Comparison of ENCODE assay signal across 8 cellular contexts in the genomic region with DNA sequence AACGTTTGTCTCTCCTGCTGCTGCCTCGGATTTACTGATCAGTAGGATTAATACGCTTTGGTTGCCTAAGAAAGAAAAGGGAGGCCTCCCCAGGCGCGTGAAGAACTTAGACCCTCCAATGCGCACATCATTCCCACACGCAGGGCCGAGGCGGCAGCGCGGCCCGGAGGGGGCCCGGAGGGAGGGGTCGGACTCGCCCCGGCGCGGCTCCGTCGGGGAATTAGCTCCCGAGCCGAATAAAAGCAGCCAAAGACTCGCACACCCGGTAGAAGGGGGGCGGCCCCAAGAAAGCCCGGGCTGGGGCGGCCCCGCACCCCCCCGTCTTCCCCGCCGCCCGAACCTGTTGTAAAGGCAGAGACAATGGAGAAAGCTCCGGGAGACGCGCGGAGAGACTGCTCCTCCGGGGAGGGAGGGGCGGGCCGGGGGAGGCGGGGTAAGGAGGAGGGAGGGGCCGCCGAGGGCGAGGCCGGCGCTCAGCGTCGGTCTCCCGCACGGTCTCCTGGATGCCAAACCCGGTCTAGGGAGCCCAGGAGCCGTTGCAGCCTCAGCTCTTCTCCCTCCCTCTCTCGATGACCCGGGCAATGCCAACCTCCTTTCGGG. TPM values are rescaled to one million over a fixed set of nuclear protein-coding genes. Genes with fewer than 3 reads are reported as not detected.
DNase-seq lines count a peak whose midpoint lies in the region; ATAC-seq, FAIRE-seq and TF ChIP-seq lines count a peak whose summit lies in the region.

A gene (minus strand): TSS at position 362 of the 600 bp plus-strand sequence. CDS start 446 bp downstream, outside the sequence.

- H4K20me1 ChIP-seq in GM23248 (ENCODE audit: insufficient read depth) (no peaks in the 10 kb centered on the region), H1 (replicated peaks in 1 of 2; ENCODE audit: control insufficient read depth in 1 of 2, insufficient read depth in 2 of 2, low read length in 2 of 2) (peaks cover 0 to 4% of the 10 kb centered on the region in 2 experiments)

- H3K4me1 Mint-ChIP-seq in CD14-positive monocyte = peaks cover 12% of the 10 kb centered on the region
- peaks cover 34% of the 10 kb centered on the region for H3K4me1 Mint-ChIP-seq in activated CD8-positive, alpha-beta memory T cell treated with anti-CD3 and anti-CD28 coated beads, Interleukin-2, amount 10 ng/mL, durations not matched to agents 7 days and 5 days

- no peaks in the 10 kb centered on the region for H3F3A ChIP-seq in GM23248 (ENCODE audit: insufficient read depth)

- peak within 1 kb of the TSS; percentile 67 to 90 for H3K4me3 Mint-ChIP-seq in CD14-positive monocyte
- H3K4me3 Mint-ChIP-seq in activated CD8-positive, alpha-beta memory T cell treated with anti-CD3 and anti-CD28 coated beads, Interleukin-2, amount 10 ng/mL, durations not matched to agents 7 days and 5 days = peak within 1 kb of the TSS; percentile 90

- DNase-seq in CD14-positive monocyte (ENCODE audit: low spot score) = no peak
- DNase-seq in GM23248 = peak; percentile 41
- DNase-seq in NCI-H510A (lab: John Stamatoyannopoulos, UW) = peak; percentile 49
- DNase-seq in activated CD8-positive, alpha-beta memory T cell treated with anti-CD3 and anti-CD28 coated beads, Interleukin-2, amount 10 ng/mL, durations not matched to agents 7 days and 5 days = peak; percentile 78
- peak; percentile 49 to 83 for DNase-seq in H1 (ENCODE audit: low read depth in 1 of 2, low spot score in 2 of 2)
- peak; percentile 36 for DNase-seq in mucosa of gallbladder (ENCODE audit: low spot score)
- DNase-seq in stimulated activated CD8-positive, alpha-beta memory T cell treated with anti-CD3 and anti-CD28 coated beads, Interleukin-4, amount 100 ng/mL, for 48 hours = peak; percentile 80
- DNase-seq in retina = no peak

- H3K56ac ChIP-seq in H1 (replicated peaks; ENCODE audit: insufficient read length, low read depth, low read length) = peak within 1 kb of the TSS; percentile 17

- H3K4me3 ChIP-seq in GM23248 (peak within 1 kb of the TSS; percentile 70), H1 (ENCODE audit: extremely low read depth in 1 of 4, insufficient read depth in 2 of 4, low read depth in 3 of 4, low read length in 4 of 4) (peak within 1 kb of the TSS; percentile 79 to 92 (median 87))

- H3K79me1 ChIP-seq in H1 (ENCODE audit: low read depth, low read length) = no peaks in the 10 kb centered on the region

- POLR2A ChIA-PET in H1 (lab: Charles Lee; ENCODE audit: partially characterized antibody) = interaction anchor here (0.6 to 2.3 kb wide), 10 partner anchors 11 to 996 kb away, joined by 3 to 7 read pairs (median 4); no protein-coding TSS in a partner anchor

- TF ChIP-seq CTCF in CD14-positive monocyte (IDR thresholded peaks at IDR 0.05) (no peak), H1 (IDR thresholded peaks at IDR 0.05; ENCODE audit: control extremely low read depth in 1 of 3, insufficient read depth in 1 of 3, low read depth in 1 of 3, low read length in 3 of 3) (no peak)

- H3K4ac ChIP-seq in H1 (replicated peaks; ENCODE audit: insufficient read length, low read depth, low read length) = peak within 1 kb of the TSS; percentile 33

- CTCF ChIA-PET in activated CD8-positive, alpha-beta memory T cell treated with anti-CD3 and anti-CD28 coated beads, Interleukin-2, amount 10 ng/mL, durations not matched to agents 7 days and 5 days (lab: Charles Lee) = interaction anchor here (0.7 to 9.2 kb wide), 18 partner anchors 10 to 861 kb away, joined by 3 to 161 read pairs (median 5); no protein-coding TSS in a partner anchor
- CTCF ChIA-PET in H1 (lab: Charles Lee; ENCODE audit: partially characterized antibody) = interaction anchor here (0.6 to 4.1 kb wide), 8 partner anchors 10 to 370 kb away, joined by 3 to 21 read pairs (median 4); no protein-coding TSS in a partner anchor

- no peak within 1 kb of the TSS for H3K9ac ChIP-seq in GM23248
- H3K9ac ChIP-seq in H1 (replicated peaks in 1 of 4; ENCODE audit: extremely low read depth in 1 of 4, low read depth in 3 of 4, low read length in 3 of 4) = peak within 1 kb of the TSS; percentile 52 to 73 (median 60)

- H2BK20ac ChIP-seq in H1 (ENCODE audit: low read length) = no peak within 1 kb of the TSS

- H2BK120ac ChIP-seq in H1 (replicated peaks; ENCODE audit: low read depth, low read length) = no peak within 1 kb of the TSS

- no peak within 1 kb of the TSS for H3K14ac ChIP-seq in H1 (ENCODE audit: insufficient read length)

- peak within 1 kb of the TSS; percentile 76; the same call in 1 of the 2 replicates for H4K8ac ChIP-seq in H1 (ENCODE audit: extremely low read depth, insufficient read depth, low read length)

- no peaks in the 10 kb centered on the region for H3K36me3 ChIP-seq in GM23248 (ENCODE audit: low read depth)
- no peaks in the 10 kb centered on the region for H3K36me3 ChIP-seq in H1 (ENCODE audit: control insufficient read depth in 2 of 4, insufficient read depth in 4 of 4, low read length in 3 of 4)

- H3K9me3 ChIP-seq in GM23248 (ENCODE audit: low read depth) (no peaks in the 10 kb centered on the region), H1 (ENCODE audit: insufficient read depth in 2 of 2, low read depth in 1 of 2, low read length in 1 of 2) (peaks cover 0 to 5% of the 10 kb centered on the region in 2 experiments; a peak in 2 of 4 replicates)

- H3K27ac ChIP-seq in GM23248 = no peak within 1 kb of the TSS
- peak within 1 kb of the TSS; percentile 11; the same call in 1 of the 2 replicates for H3K27ac ChIP-seq in H1 (ENCODE audit: low read depth, low read length)

- peak within 1 kb of the TSS; percentile 97; the same call in 1 of the 2 replicates for H2BK15ac ChIP-seq in H1 (ENCODE audit: low read length)

- H3K9me2 ChIP-seq in GM23248 (ENCODE audit: insufficient read depth) = no peaks in the 10 kb centered on the region

- peak within 1 kb of the TSS; percentile 28; the same call in 1 of the 2 replicates for H2BK5ac ChIP-seq in H1 (ENCODE audit: low read depth, low read length)

- no peak within 1 kb of the TSS for H3K27ac Mint-ChIP-seq in CD14-positive monocyte
- peak within 1 kb of the TSS; percentile 75 for H3K27ac Mint-ChIP-seq in activated CD8-positive, alpha-beta memory T cell treated with anti-CD3 and anti-CD28 coated beads, Interleukin-2, amount 10 ng/mL, durations not matched to agents 7 days and 5 days

- no peak for TF ChIP-seq EP300 in H1 (IDR thresholded peaks at IDR 0.05; ENCODE audit: borderline replicate concordance in 1 of 2, low read depth in 2 of 2, low read length in 2 of 2)

- no peak for TF ChIP-seq RAD21 in H1 (IDR thresholded peaks at IDR 0.05 in 1 of 2, conservative IDR thresholded peaks at IDR 0.05 in 1 of 2; ENCODE audit: low read depth in 2 of 2, low read length in 2 of 2)

- peak within 1 kb of the TSS; percentile 93 for H4K5ac ChIP-seq in H1 (ENCODE audit: insufficient read length, low read depth, low read length)

- H3K27me3 Mint-ChIP-seq in CD14-positive monocyte (ENCODE audit: low read depth in 3 of 3) = peaks cover 33 to 53% (median 43%) of the 10 kb centered on the region in 3 donors
- H3K27me3 Mint-ChIP-seq in activated CD8-positive, alpha-beta memory T cell treated with anti-CD3 and anti-CD28 coated beads, Interleukin-2, amount 10 ng/mL, durations not matched to agents 7 days and 5 days = peaks cover 21% of the 10 kb centered on the region

- H3K27me3 ChIP-seq in GM23248 (replicated peaks; ENCODE audit: insufficient read depth) (peaks cover 53% of the 10 kb centered on the region), H1 (replicated peaks in 1 of 4; ENCODE audit: control insufficient read depth in 3 of 4, extremely low read depth in 1 of 4, insufficient read depth in 3 of 4, low read length in 3 of 4) (no peaks in the 10 kb centered on the region; a peak in 1 of 7 replicates)

- intact Hi-C loops in CD14-positive monocyte (cut with micrococcal nuclease) = no loop called here

- WGBS in GM23248 (ENCODE audit: low coverage in 1 of 2, low lambda C conversion rate in 2 of 2, missing lambda C conversion rate in 2 of 2), 2 experiments = 0 to 2% methylated on average over 14 to 53 of the region's 54 CpGs
- 5% methylated on average over 6 of the region's 54 CpGs; no CpG with 5 or more reads in 1 of the 2 experiments for WGBS in H1 (ENCODE audit: extremely low coverage in 1 of 2, insufficient coverage in 1 of 2, insufficient read length in 1 of 2, insufficient replicate concordance in 2 of 2, low coverage in 1 of 2, low lambda C conversion rate in 2 of 2, missing lambda C conversion rate in 1 of 2), 2 experiments

- peak within 1 kb of the TSS; percentile 60 for H3K4me2 ChIP-seq in GM23248 (ENCODE audit: unreplicated experiment)
- peak within 1 kb of the TSS; percentile 60 to 94 for H3K4me2 ChIP-seq in H1 (ENCODE audit: insufficient read depth in 1 of 2, low read depth in 2 of 2, low read length in 2 of 2)

- H3K18ac ChIP-seq in H1 (ENCODE audit: extremely low read depth, low read length) = peak within 1 kb of the TSS; percentile 94

- no peak for FAIRE-seq in H1 (lab: Jason Lieb, UNC)

- H3K79me2 ChIP-seq in GM23248 (ENCODE audit: insufficient read depth) (no peaks in the 10 kb centered on the region), H1 (ENCODE audit: control insufficient read depth in 1 of 2, insufficient read depth in 2 of 2, low read length in 2 of 2) (peaks cover 0 to 36% of the 10 kb centered on the region in 2 experiments; a peak in 2 of 4 replicates)

- no peak within 1 kb of the TSS; the same call in 1 of the 2 replicates for H2BK12ac ChIP-seq in H1 (ENCODE audit: low read depth, low read length)

- in situ Hi-C loops in GM23248 (cut with MboI) = no loop called here

- H3K36me3 Mint-ChIP-seq in CD14-positive monocyte = peaks cover 0 to 4% of the 10 kb centered on the region in 2 donors
- peaks cover 1% of the 10 kb centered on the region for H3K36me3 Mint-ChIP-seq in activated CD8-positive, alpha-beta memory T cell treated with anti-CD3 and anti-CD28 coated beads, Interleukin-2, amount 10 ng/mL, durations not matched to agents 7 days and 5 days

- H4K91ac ChIP-seq in H1 (replicated peaks; ENCODE audit: insufficient read length, low read length) = peak within 1 kb of the TSS; percentile 30

- peaks cover 14% of the 10 kb centered on the region for H3K23me2 ChIP-seq in H1 (ENCODE audit: low read depth, low read length)

- peak; percentile 82 for ATAC-seq in activated CD8-positive, alpha-beta memory T cell treated with anti-CD3 and anti-CD28 coated beads, Interleukin-2, amount 10 ng/mL, durations not matched to agents 7 days and 5 days

- no peak within 1 kb of the TSS for H3K23ac ChIP-seq in H1 (ENCODE audit: insufficient read length)

- TF ChIP-seq POLR2A in H1 (IDR thresholded peaks at IDR 0.05; ENCODE audit: control extremely low read depth in 1 of 2, low read depth in 2 of 2, low read length in 2 of 2) = no peak; a peak in 1 of 3 replicates

- peaks cover 5% of the 10 kb centered on the region; the same call in 1 of the 2 replicates for H3K4me1 ChIP-seq in GM23248 (ENCODE audit: insufficient read depth)
- H3K4me1 ChIP-seq in H1 (replicated peaks in 1 of 4; ENCODE audit: control insufficient read depth in 3 of 4, insufficient read depth in 4 of 4, low read length in 3 of 4) = peaks cover 0 to 5% (median 0%) of the 10 kb centered on the region in 4 experiments; a peak in 1 of 7 replicates

- peaks cover 2 to 18% (median 7%) of the 10 kb centered on the region in 7 donors for H3K9me3 Mint-ChIP-seq in CD14-positive monocyte
- H3K9me3 Mint-ChIP-seq in activated CD8-positive, alpha-beta memory T cell treated with anti-CD3 and anti-CD28 coated beads, Interleukin-2, amount 10 ng/mL, durations not matched to agents 7 days and 5 days (ENCODE audit: low read depth) = peaks cover 4% of the 10 kb centered on the region

- H2AFZ ChIP-seq in GM23248 = peak within 1 kb of the TSS; percentile 78
- peak within 1 kb of the TSS; percentile 82 for H2AFZ ChIP-seq in H1 (ENCODE audit: low read length)

- no peak within 1 kb of the TSS for H2AK5ac ChIP-seq in H1 (ENCODE audit: low read depth, low read length)

RNA-seq across cellular contexts. Expression of the gene that starts here (rescaled TPM):
- polyA plus RNA-seq in CD14-positive monocyte = under 1 TPM; 0.39 to 0.98 TPM
- total RNA-seq in GM23248 (2014; rRNA removed; shearing (Covaris generic)) = not detected in 2 replicates
- not detected in 2 replicates for polyA plus RNA-seq in GM23248 (2016; fragmentation: Nextera tagmentation; extraction: Ambion mirVana)
- total RNA-seq in activated CD8-positive, alpha-beta memory T cell treated with anti-CD3 and anti-CD28 coated beads, Interleukin-2, amount 10 ng/mL, durations not matched to agents 7 days and 5 days = 10 to 100 TPM; 22.7 to 76.9 TPM
- total RNA-seq in H1 (2021; fragmentation: NEBNext Ultra II Directional; extraction: Animal tissue kit (Norgen Biotek cat#: 25700)) = 50.6 and 54.2 TPM in 2 replicates
- polyA plus RNA-seq in H1 (2011; rRNA removed) = 40.7 and 56.8 TPM in 2 replicates
- 60.5 TPM for polyA plus RNA-seq in H1 (2011; cell fraction: cytosol; rRNA removed)
- 49.0 TPM for polyA plus RNA-seq in H1 (2011; cell fraction: nucleus; rRNA removed)
- 41.2 to 62.9 TPM (median 52.5 TPM) in 4 replicates for polyA plus RNA-seq in H1 (2012, experiment 1 of 2)
- 4.8 TPM for polyA plus RNA-seq in H1 (2012, experiment 2 of 2)
- 62.8 TPM for polyA plus RNA-seq in H1 (2013, experiment 1 of 2)
- polyA plus RNA-seq in H1 (2013, experiment 2 of 2) = 68.8 TPM
- 142 and 222 TPM in 2 replicates for polyA minus RNA-seq in H1 (2011; rRNA and poly(A)+ RNA removed)
- 52.5 TPM for polyA minus RNA-seq in H1 (2011; cell fraction: cytosol; rRNA and poly(A)+ RNA removed)
- polyA minus RNA-seq in H1 (2011; cell fraction: nucleus; rRNA and poly(A)+ RNA removed) = 245 TPM
- 12.5 TPM for total RNA-seq in mucosa of gallbladder

Comparison
In these comparisons a context has a peak if more than half of its experiments do, and no peak if none do; other contexts are left out.
1. RNA of the gene that starts here (total RNA-seq): 22.7 to 76.9 TPM in activated CD8-positive, alpha-beta memory T cell treated with anti-CD3 and anti-CD28 coated beads, Interleukin-2, amount 10 ng/mL, durations not matched to agents 7 days and 5 days, 50.6 to 54.2 TPM in H1 and 12.5 TPM in mucosa of gallbladder (single experiment); not detected in GM23248; every median in the first group is over 10 times any median in the second.
2. Peak in DNase-seq, H3K4me3 ChIP-seq and H3K4me2 ChIP-seq in GM23248; RNA of the gene not detected or under 1 TPM.
3. DNase-seq: peak in NCI-H510A (single experiment), activated CD8-positive, alpha-beta memory T cell treated with anti-CD3 and anti-CD28 coated beads, Interleukin-2, amount 10 ng/mL, durations not matched to agents 7 days and 5 days (single experiment), H1 (2 of 2), mucosa of gallbladder (single experiment) and stimulated activated CD8-positive, alpha-beta memory T cell treated with anti-CD3 and anti-CD28 coated beads, Interleukin-4, amount 100 ng/mL, for 48 hours (single experiment); none in CD14-positive monocyte (single experiment) and retina (single experiment).